ENCODE assay signal across 15 cellular contexts in the genomic region with DNA sequence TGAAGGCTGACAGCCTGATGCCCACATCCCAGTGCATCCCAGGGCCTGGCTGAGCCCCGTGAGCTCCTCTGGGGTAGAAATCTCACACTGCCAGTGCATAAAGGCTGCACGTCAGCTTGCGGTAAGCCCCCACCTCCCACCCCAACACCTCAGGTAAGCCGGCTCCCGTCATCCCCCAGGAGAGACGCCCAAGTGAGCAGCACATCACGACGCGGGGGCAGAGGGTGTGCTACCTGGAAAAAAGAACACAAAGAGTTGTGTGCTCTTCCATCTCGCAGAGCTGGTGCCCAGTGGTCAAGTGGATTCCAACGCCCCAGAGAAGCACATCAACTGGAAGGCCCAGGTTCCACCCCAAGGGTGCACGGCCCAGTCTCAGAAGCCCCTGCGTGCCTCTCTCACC. TPM values are rescaled to one million over a fixed set of nuclear protein-coding genes. Genes with fewer than 3 reads are reported as not detected.
"Had no signal": no experiment of that assay in that cellular context is flagged by ENCODE, and none has a peak within 500 bp of the region (broad histone marks: within the 10 kb centered on the region; RNA-seq: fewer than 3 reads in every experiment).

No MANE protein-coding gene starts in this region.

- DNase-seq: effector memory CD4-positive, alpha-beta T cell; gastrocnemius medialis; islet precursor cell; mesendoderm; naive B cell; right cardiac atrium; stimulated activated CD4-positive, alpha-beta T cell treated with anti-CD3 and anti-CD28 coated beads, Interleukin-15, amount 100 ng/mL, for 24 hours; stimulated activated CD4-positive, alpha-beta T cell treated with anti-CD3 and anti-CD28 coated beads, Interleukin-1b, Interleukin-23, amount 100 ng/mL, for 48 hours; stimulated activated CD4-positive, alpha-beta T cell treated with anti-CD3 and anti-CD28 coated beads, Interleukin-4, amount 100 ng/mL, for 24 hours; upper lobe of left lung had no signal

- H3K4me1 ChIP-seq: esophagus muscularis mucosa, gastrocnemius medialis, left lung, tibial artery, upper lobe of left lung, vagina had no signal

- H3K4me3 ChIP-seq: esophagus muscularis mucosa, gastrocnemius medialis, left lung, tibial artery, upper lobe of left lung, vagina had no signal

- H3K36me3 ChIP-seq: left lung, upper lobe of left lung had no signal

- H3K27ac ChIP-seq: esophagus muscularis mucosa, gastrocnemius medialis, left lung, tibial artery, upper lobe of left lung, vagina had no signal

- H3K9me3 ChIP-seq: esophagus muscularis mucosa, gastrocnemius medialis, left lung, tibial artery, upper lobe of left lung, vagina had no signal

- H3K27me3 ChIP-seq: esophagus muscularis mucosa, gastrocnemius medialis, left lung, tibial artery, upper lobe of left lung, vagina had no signal

- ATAC-seq: gastrocnemius medialis, left lung had no signal

RNA-seq across cellular contexts. Expression of gene IGSF9B, which starts 50.0 kb away (rescaled TPM):
- total RNA-seq: lung microvascular endothelial cell had no signal
